ENCODE assay signal across 22 cellular contexts in the genomic region with DNA sequence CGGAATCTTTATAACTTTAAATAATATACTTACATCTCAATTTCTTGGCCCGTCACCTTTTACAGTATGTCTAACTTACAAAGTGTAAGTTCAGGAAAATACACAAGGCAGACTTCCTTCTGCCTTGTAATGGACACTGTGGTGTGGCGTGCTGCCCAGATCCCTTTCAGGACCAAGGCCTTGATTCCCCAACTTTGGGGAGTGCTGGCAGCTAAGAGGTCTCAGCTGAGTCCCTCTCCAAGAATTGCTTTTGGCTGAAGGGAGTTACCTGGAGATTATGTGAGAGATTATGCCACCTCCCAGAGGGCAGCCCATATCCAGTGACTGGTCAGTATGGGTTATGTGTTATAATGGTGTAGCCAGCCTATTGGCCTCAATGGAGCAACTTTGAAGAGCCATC. TPM values are rescaled to one million over a fixed set of nuclear protein-coding genes. Genes with fewer than 3 reads are reported as not detected.
DNase-seq lines count a peak whose midpoint lies in the region; FAIRE-seq and TF ChIP-seq lines count a peak whose summit lies in the region.
"Had no signal": no experiment of that assay in that cellular context is flagged by ENCODE, and none has a peak within 500 bp of the region (broad histone marks: within the 10 kb centered on the region; RNA-seq: fewer than 3 reads in every experiment).

No MANE protein-coding gene starts in this region.

- peak; percentile 77 for FAIRE-seq in HTR-8/SVneo (lab: Jason Lieb, UNC)
- FAIRE-seq: H1 had no signal

- no peaks in the 10 kb centered on the region for H3K4me1 ChIP-seq in esophagus muscularis mucosa

- WGBS in esophagus muscularis mucosa: 90% methylated on average over 3 of the region's 3 CpGs

- DNase-seq in activated CD4-positive, alpha-beta T cell treated with anti-CD3 and anti-CD28 coated beads, Interleukin-2, amount 10 ng/mL, durations not matched to agents 24 days and 14 days: no peak
- no peak for DNase-seq in activated CD4-positive, alpha-beta T cell treated with anti-CD3 and anti-CD28 coated beads, Interleukin-2, amount 50 U/mL, for 1 hour
- DNase-seq in HTR-8/SVneo (ENCODE audit: insufficient read length, low spot score) (no peak), esophagus muscularis mucosa (ENCODE audit: extremely low spot score) (peak; percentile 57), osteocyte (ENCODE audit: extremely low spot score, unreplicated experiment) (peak; percentile 36), hypothalamus (lab: John Stamatoyannopoulos, UW) (no peak), glutamatergic neuron (no peak), NCI-H1694 (lab: John Stamatoyannopoulos, UW) (no peak)
- DNase-seq: 8988T; CD4-positive, alpha-beta memory T cell; DMS153; DMS79; GDM1; H9; IMR-90 had no signal

- H3K36me3 Mint-ChIP-seq in activated CD4-positive, alpha-beta T cell treated with anti-CD3 and anti-CD28 coated beads, Interleukin-2, amount 10 ng/mL, durations not matched to agents 24 days and 14 days (ENCODE audit: low read depth): no peaks in the 10 kb centered on the region
- H3K36me3 Mint-ChIP-seq in osteocyte (ENCODE audit: unreplicated experiment) (no peaks in the 10 kb centered on the region), glutamatergic neuron (ENCODE audit: unreplicated experiment) (no peaks in the 10 kb centered on the region)
- H3K36me3 Mint-ChIP-seq: CD14-positive monocyte; CD4-positive, alpha-beta memory T cell had no signal

- no peak overlapping the region for H3K4me3 Mint-ChIP-seq in activated CD4-positive, alpha-beta T cell treated with anti-CD3 and anti-CD28 coated beads, Interleukin-2, amount 10 ng/mL, durations not matched to agents 24 days and 14 days
- H3K4me3 Mint-ChIP-seq in osteocyte (ENCODE audit: unreplicated experiment) (no peak overlapping the region), glutamatergic neuron (ENCODE audit: unreplicated experiment) (no peak overlapping the region)
- H3K4me3 Mint-ChIP-seq: CD14-positive monocyte; CD4-positive, alpha-beta memory T cell; H9 had no signal

- peaks cover 22% of the 10 kb centered on the region for H3K4me1 Mint-ChIP-seq in activated CD4-positive, alpha-beta T cell treated with anti-CD3 and anti-CD28 coated beads, Interleukin-2, amount 10 ng/mL, durations not matched to agents 24 days and 14 days
- H3K4me1 Mint-ChIP-seq in osteocyte (ENCODE audit: unreplicated experiment) (no peaks in the 10 kb centered on the region), glutamatergic neuron (ENCODE audit: low read depth, unreplicated experiment) (no peaks in the 10 kb centered on the region)
- H3K4me1 Mint-ChIP-seq: H9 had no signal

- H3K36me3 ChIP-seq in esophagus muscularis mucosa: no peaks in the 10 kb centered on the region
- H3K36me3 ChIP-seq: BLaER1 had no signal

- TF ChIP-seq CTCF in esophagus muscularis mucosa (IDR thresholded peaks at IDR 0.05) (no peak), osteocyte (IDR thresholded peaks at IDR 0.05) (no peak), glutamatergic neuron (IDR thresholded peaks at IDR 0.05; ENCODE audit: partially characterized antibody, unreplicated experiment) (no peak)

- H3K27ac ChIP-seq in esophagus muscularis mucosa (replicated peaks in 1 of 4): no peak overlapping the region
- H3K27ac ChIP-seq: BLaER1, HL-60 had no signal

- peak overlapping the region; percentile 43 for H3K27ac Mint-ChIP-seq in activated CD4-positive, alpha-beta T cell treated with anti-CD3 and anti-CD28 coated beads, Interleukin-2, amount 10 ng/mL, durations not matched to agents 24 days and 14 days
- H3K27ac Mint-ChIP-seq in osteocyte (ENCODE audit: unreplicated experiment): no peak overlapping the region
- no peak overlapping the region for H3K27ac Mint-ChIP-seq in glutamatergic neuron (ENCODE audit: unreplicated experiment)
- H3K27ac Mint-ChIP-seq: CD14-positive monocyte; CD4-positive, alpha-beta memory T cell; H9 had no signal

- H3K27me3 ChIP-seq in esophagus muscularis mucosa: no peaks in the 10 kb centered on the region
- H3K27me3 ChIP-seq: BLaER1 had no signal

- TF ChIP-seq POLR2A in esophagus muscularis mucosa (IDR thresholded peaks at IDR 0.05; ENCODE audit: low read depth): no peak

- intact Hi-C loops in activated CD4-positive, alpha-beta T cell treated with anti-CD3 and anti-CD28 coated beads, Interleukin-2, amount 10 ng/mL, durations not matched to agents 24 days and 14 days (cut with micrococcal nuclease): no loop called here
- intact Hi-C loops in esophagus muscularis mucosa (cut with DNase I): loop anchor here (5.0 kb wide), 1 partner anchor 179 kb away; no protein-coding TSS in a partner anchor

- H3K9me3 Mint-ChIP-seq in activated CD4-positive, alpha-beta T cell treated with anti-CD3 and anti-CD28 coated beads, Interleukin-2, amount 10 ng/mL, durations not matched to agents 24 days and 14 days: no peaks in the 10 kb centered on the region
- H3K9me3 Mint-ChIP-seq in osteocyte (ENCODE audit: unreplicated experiment): peaks cover 5% of the 10 kb centered on the region
- H3K9me3 Mint-ChIP-seq in glutamatergic neuron (ENCODE audit: unreplicated experiment): peaks cover 3% of the 10 kb centered on the region
- H3K9me3 Mint-ChIP-seq: H9 had no signal

- no peaks in the 10 kb centered on the region for H3K9me3 ChIP-seq in esophagus muscularis mucosa
- H3K9me3 ChIP-seq: BLaER1 had no signal

- H3K27me3 Mint-ChIP-seq in activated CD4-positive, alpha-beta T cell treated with anti-CD3 and anti-CD28 coated beads, Interleukin-2, amount 10 ng/mL, durations not matched to agents 24 days and 14 days: no peaks in the 10 kb centered on the region
- H3K27me3 Mint-ChIP-seq in osteocyte (ENCODE audit: unreplicated experiment) (peaks cover 16% of the 10 kb centered on the region), glutamatergic neuron (ENCODE audit: unreplicated experiment) (peaks cover 2% of the 10 kb centered on the region)
- H3K27me3 Mint-ChIP-seq: CD4-positive, alpha-beta memory T cell had no signal

- H3K4me3 ChIP-seq in esophagus muscularis mucosa: no peak overlapping the region
- H3K4me3 ChIP-seq: BLaER1 had no signal

- TF ChIP-seq EP300 in esophagus muscularis mucosa (IDR thresholded peaks at IDR 0.05): no peak

RNA-seq across cellular contexts. Expression of a gene that starts 21.2 kb away (rescaled TPM):
- 175 and 178 TPM in 2 replicates for total RNA-seq in activated CD4-positive, alpha-beta T cell treated with anti-CD3 and anti-CD28 coated beads, Interleukin-2, amount 10 ng/mL, durations not matched to agents 24 days and 14 days
- 10 to 100 TPM in 1 of 4 donors, 1 to 10 TPM in 3; 1.7 to 37.3 (median 4.4) TPM for total RNA-seq in esophagus muscularis mucosa
- total RNA-seq in osteocyte: not detected in 2 replicates
- not detected for total RNA-seq in glutamatergic neuron (ENCODE audit: unreplicated experiment)
- total RNA-seq: A673, Daoy, H1, H9, HT1080, IMR-90 had no signal

Comparison
In these comparisons a context has a peak if more than half of its experiments do, and no peak if none do; other contexts are left out.
1. DNase-seq: peak in esophagus muscularis mucosa (single experiment) and osteocyte (single experiment); none in activated CD4-positive, alpha-beta T cell treated with anti-CD3 and anti-CD28 coated beads, Interleukin-2, amount 10 ng/mL, durations not matched to agents 24 days and 14 days (single experiment), activated CD4-positive, alpha-beta T cell treated with anti-CD3 and anti-CD28 coated beads, Interleukin-2, amount 50 U/mL, for 1 hour (single experiment), HTR-8/SVneo (single experiment), hypothalamus (0 of 51), glutamatergic neuron (single experiment) and NCI-H1694 (single experiment).